Comparison of ENCODE assay signal across 2 cellular contexts in the genomic region with DNA sequence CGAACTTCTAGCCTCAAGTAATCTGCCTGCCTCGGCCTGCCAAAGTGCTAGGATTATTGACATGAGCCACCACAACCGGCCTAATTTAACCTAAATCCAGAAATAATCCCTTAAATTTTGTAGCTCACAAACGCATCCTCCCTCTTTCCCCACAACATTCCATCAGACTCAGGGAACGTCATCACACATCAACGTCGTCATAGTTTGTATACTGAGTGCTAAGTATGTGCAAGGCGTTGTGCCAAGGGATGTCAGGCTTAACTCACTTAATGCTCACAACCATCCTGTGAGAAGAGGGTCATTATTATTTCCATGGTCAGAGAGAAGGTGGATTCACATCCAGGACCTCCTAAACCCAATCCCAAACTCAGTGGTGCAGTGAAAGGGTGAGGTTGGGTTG.
TF ChIP-seq lines count a peak whose summit lies in the region.

No MANE protein-coding gene starts in this region.

TF ChIP-seq in GM23338, 12 proteins besides CTCF, POLR2A, EP300 and RAD21:
- TF ChIP-seq, protein P1, sequence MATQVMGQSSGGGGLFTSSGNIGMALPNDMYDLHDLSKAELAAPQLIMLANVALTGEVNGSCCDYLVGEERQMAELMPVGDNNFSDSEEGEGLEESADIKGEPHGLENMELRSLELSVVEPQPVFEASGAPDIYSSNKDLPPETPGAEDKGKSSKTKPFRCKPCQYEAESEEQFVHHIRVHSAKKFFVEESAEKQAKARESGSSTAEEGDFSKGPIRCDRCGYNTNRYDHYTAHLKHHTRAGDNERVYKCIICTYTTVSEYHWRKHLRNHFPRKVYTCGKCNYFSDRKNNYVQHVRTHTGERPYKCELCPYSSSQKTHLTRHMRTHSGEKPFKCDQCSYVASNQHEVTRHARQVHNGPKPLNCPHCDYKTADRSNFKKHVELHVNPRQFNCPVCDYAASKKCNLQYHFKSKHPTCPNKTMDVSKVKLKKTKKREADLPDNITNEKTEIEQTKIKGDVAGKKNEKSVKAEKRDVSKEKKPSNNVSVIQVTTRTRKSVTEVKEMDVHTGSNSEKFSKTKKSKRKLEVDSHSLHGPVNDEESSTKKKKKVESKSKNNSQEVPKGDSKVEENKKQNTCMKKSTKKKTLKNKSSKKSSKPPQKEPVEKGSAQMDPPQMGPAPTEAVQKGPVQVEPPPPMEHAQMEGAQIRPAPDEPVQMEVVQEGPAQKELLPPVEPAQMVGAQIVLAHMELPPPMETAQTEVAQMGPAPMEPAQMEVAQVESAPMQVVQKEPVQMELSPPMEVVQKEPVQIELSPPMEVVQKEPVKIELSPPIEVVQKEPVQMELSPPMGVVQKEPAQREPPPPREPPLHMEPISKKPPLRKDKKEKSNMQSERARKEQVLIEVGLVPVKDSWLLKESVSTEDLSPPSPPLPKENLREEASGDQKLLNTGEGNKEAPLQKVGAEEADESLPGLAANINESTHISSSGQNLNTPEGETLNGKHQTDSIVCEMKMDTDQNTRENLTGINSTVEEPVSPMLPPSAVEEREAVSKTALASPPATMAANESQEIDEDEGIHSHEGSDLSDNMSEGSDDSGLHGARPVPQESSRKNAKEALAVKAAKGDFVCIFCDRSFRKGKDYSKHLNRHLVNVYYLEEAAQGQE (IDR thresholded peaks at IDR 0.05; ENCODE audit: unreplicated experiment) = no peak
- TF ChIP-seq EZH2 (IDR thresholded peaks at IDR 0.05; ENCODE audit: low read depth, unreplicated experiment) = peak; percentile 10

TF ChIP-seq in HepG2, 621 proteins besides CTCF, POLR2A, EP300 and RAD21:
- TF ChIP-seq ARHGAP35 (CRISPR knock-in tag; IDR thresholded peaks at IDR 0.05; ENCODE audit: borderline replicate concordance) (no peak), KAT7 (CRISPR knock-in tag; IDR thresholded peaks at IDR 0.05; ENCODE audit: borderline replicate concordance) (no peak), ZNF44 (CRISPR knock-in tag; IDR thresholded peaks at IDR 0.05) (no peak), ZIK1 (CRISPR knock-in tag; IDR thresholded peaks at IDR 0.05; ENCODE audit: borderline replicate concordance, low read depth) (no peak), SNAPC2 (CRISPR knock-in tag; IDR thresholded peaks at IDR 0.05) (no peak), NRL (CRISPR knock-in tag; IDR thresholded peaks at IDR 0.05; ENCODE audit: borderline replicate concordance) (no peak), ZNF205 (CRISPR knock-in tag; IDR thresholded peaks at IDR 0.05) (peak; percentile 98), MTA1 (CRISPR knock-in tag; IDR thresholded peaks at IDR 0.05; ENCODE audit: borderline replicate concordance) (no peak), CREB1 (IDR thresholded peaks at IDR 0.05) (0 out of 2 replicates have a peak, but pooled peaks have one; percentile 15), CREB1 (CRISPR knock-in tag; IDR thresholded peaks at IDR 0.05) (no peak), ZSCAN9 (CRISPR knock-in tag; IDR thresholded peaks at IDR 0.05; ENCODE audit: borderline replicate concordance) (no peak), ZNF75D (CRISPR knock-in tag; IDR thresholded peaks at IDR 0.05; ENCODE audit: borderline replicate concordance) (no peak), ZNF883 (CRISPR knock-in tag; IDR thresholded peaks at IDR 0.05; ENCODE audit: not compliant biosample characterization) (no peak)
- TF ChIP-seq, protein P2, sequence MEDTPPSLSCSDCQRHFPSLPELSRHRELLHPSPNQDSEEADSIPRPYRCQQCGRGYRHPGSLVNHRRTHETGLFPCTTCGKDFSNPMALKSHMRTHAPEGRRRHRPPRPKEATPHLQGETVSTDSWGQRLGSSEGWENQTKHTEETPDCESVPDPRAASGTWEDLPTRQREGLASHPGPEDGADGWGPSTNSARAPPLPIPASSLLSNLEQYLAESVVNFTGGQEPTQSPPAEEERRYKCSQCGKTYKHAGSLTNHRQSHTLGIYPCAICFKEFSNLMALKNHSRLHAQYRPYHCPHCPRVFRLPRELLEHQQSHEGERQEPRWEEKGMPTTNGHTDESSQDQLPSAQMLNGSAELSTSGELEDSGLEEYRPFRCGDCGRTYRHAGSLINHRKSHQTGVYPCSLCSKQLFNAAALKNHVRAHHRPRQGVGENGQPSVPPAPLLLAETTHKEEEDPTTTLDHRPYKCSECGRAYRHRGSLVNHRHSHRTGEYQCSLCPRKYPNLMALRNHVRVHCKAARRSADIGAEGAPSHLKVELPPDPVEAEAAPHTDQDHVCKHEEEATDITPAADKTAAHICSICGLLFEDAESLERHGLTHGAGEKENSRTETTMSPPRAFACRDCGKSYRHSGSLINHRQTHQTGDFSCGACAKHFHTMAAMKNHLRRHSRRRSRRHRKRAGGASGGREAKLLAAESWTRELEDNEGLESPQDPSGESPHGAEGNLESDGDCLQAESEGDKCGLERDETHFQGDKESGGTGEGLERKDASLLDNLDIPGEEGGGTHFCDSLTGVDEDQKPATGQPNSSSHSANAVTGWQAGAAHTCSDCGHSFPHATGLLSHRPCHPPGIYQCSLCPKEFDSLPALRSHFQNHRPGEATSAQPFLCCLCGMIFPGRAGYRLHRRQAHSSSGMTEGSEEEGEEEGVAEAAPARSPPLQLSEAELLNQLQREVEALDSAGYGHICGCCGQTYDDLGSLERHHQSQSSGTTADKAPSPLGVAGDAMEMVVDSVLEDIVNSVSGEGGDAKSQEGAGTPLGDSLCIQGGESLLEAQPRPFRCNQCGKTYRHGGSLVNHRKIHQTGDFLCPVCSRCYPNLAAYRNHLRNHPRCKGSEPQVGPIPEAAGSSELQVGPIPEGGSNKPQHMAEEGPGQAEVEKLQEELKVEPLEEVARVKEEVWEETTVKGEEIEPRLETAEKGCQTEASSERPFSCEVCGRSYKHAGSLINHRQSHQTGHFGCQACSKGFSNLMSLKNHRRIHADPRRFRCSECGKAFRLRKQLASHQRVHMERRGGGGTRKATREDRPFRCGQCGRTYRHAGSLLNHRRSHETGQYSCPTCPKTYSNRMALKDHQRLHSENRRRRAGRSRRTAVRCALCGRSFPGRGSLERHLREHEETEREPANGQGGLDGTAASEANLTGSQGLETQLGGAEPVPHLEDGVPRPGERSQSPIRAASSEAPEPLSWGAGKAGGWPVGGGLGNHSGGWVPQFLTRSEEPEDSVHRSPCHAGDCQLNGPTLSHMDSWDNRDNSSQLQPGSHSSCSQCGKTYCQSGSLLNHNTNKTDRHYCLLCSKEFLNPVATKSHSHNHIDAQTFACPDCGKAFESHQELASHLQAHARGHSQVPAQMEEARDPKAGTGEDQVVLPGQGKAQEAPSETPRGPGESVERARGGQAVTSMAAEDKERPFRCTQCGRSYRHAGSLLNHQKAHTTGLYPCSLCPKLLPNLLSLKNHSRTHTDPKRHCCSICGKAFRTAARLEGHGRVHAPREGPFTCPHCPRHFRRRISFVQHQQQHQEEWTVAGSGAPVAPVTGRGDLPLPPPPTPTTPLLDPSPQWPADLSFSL (CRISPR knock-in tag; IDR thresholded peaks at IDR 0.05) = 0 out of 2 replicates have a peak, but pooled peaks have one; percentile 1
- TF ChIP-seq, protein P3, sequence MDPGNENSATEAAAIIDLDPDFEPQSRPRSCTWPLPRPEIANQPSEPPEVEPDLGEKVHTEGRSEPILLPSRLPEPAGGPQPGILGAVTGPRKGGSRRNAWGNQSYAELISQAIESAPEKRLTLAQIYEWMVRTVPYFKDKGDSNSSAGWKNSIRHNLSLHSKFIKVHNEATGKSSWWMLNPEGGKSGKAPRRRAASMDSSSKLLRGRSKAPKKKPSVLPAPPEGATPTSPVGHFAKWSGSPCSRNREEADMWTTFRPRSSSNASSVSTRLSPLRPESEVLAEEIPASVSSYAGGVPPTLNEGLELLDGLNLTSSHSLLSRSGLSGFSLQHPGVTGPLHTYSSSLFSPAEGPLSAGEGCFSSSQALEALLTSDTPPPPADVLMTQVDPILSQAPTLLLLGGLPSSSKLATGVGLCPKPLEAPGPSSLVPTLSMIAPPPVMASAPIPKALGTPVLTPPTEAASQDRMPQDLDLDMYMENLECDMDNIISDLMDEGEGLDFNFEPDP (CRISPR knock-in tag; conservative IDR thresholded peaks at IDR 0.05) = no peak
- TF ChIP-seq, protein P4, sequence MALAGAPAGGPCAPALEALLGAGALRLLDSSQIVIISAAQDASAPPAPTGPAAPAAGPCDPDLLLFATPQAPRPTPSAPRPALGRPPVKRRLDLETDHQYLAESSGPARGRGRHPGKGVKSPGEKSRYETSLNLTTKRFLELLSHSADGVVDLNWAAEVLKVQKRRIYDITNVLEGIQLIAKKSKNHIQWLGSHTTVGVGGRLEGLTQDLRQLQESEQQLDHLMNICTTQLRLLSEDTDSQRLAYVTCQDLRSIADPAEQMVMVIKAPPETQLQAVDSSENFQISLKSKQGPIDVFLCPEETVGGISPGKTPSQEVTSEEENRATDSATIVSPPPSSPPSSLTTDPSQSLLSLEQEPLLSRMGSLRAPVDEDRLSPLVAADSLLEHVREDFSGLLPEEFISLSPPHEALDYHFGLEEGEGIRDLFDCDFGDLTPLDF (CRISPR knock-in tag; IDR thresholded peaks at IDR 0.05) = no peak
- TF ChIP-seq, protein P5, sequence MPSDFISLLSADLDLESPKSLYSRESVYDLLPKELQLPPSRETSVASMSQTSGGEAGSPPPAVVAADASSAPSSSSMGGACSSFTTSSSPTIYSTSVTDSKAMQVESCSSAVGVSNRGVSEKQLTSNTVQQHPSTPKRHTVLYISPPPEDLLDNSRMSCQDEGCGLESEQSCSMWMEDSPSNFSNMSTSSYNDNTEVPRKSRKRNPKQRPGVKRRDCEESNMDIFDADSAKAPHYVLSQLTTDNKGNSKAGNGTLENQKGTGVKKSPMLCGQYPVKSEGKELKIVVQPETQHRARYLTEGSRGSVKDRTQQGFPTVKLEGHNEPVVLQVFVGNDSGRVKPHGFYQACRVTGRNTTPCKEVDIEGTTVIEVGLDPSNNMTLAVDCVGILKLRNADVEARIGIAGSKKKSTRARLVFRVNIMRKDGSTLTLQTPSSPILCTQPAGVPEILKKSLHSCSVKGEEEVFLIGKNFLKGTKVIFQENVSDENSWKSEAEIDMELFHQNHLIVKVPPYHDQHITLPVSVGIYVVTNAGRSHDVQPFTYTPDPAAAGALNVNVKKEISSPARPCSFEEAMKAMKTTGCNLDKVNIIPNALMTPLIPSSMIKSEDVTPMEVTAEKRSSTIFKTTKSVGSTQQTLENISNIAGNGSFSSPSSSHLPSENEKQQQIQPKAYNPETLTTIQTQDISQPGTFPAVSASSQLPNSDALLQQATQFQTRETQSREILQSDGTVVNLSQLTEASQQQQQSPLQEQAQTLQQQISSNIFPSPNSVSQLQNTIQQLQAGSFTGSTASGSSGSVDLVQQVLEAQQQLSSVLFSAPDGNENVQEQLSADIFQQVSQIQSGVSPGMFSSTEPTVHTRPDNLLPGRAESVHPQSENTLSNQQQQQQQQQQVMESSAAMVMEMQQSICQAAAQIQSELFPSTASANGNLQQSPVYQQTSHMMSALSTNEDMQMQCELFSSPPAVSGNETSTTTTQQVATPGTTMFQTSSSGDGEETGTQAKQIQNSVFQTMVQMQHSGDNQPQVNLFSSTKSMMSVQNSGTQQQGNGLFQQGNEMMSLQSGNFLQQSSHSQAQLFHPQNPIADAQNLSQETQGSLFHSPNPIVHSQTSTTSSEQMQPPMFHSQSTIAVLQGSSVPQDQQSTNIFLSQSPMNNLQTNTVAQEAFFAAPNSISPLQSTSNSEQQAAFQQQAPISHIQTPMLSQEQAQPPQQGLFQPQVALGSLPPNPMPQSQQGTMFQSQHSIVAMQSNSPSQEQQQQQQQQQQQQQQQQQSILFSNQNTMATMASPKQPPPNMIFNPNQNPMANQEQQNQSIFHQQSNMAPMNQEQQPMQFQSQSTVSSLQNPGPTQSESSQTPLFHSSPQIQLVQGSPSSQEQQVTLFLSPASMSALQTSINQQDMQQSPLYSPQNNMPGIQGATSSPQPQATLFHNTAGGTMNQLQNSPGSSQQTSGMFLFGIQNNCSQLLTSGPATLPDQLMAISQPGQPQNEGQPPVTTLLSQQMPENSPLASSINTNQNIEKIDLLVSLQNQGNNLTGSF (CRISPR knock-in tag; IDR thresholded peaks at IDR 0.05) = no peak
